9 cellular contexts compared by ENCODE assay signal in genomic region chr9:93680445-93681315, GRCh38.
DNase-seq lines count a peak whose midpoint lies in the region; ATAC-seq and TF ChIP-seq lines count a peak whose summit lies in the region.
"Had no signal": no experiment of that assay in that cellular context is flagged by ENCODE, and none has a peak within 500 bp of the region (broad histone marks: within the 10 kb centered on the region; RNA-seq: fewer than 3 reads in every experiment).

No MANE protein-coding gene starts in this region.

- H3K27me3 Mint-ChIP-seq in endodermal cell (ENCODE audit: insufficient read depth) = no peaks in the 10 kb centered on the region
- H3K27me3 Mint-ChIP-seq in osteocyte (ENCODE audit: unreplicated experiment) = no peaks in the 10 kb centered on the region

- H2AFZ ChIP-seq in DND-41 (ENCODE audit: low read depth, low read length) (no peak overlapping the region), MM.1S (ENCODE audit: low read length) (no peak overlapping the region)

- H3K4me3 Mint-ChIP-seq in endodermal cell (no peak overlapping the region), osteocyte (ENCODE audit: unreplicated experiment) (no peak overlapping the region)

- no peaks in the 10 kb centered on the region for H4K20me1 ChIP-seq in DND-41 (ENCODE audit: insufficient read depth, low read length)
- H4K20me1 ChIP-seq in MM.1S (ENCODE audit: insufficient read depth, low read length) = no peaks in the 10 kb centered on the region

- CTCF ChIA-PET in HEK293T (lab: Yijun Ruan, JAX) = interaction anchor here (0.9 to 2.8 kb wide), 4 partner anchors 283 to 526 kb away, joined by 3 to 14 read pairs (median 4); no protein-coding TSS in a partner anchor

- H3K27ac ChIP-seq in DND-41 (ENCODE audit: low read length) (no peak overlapping the region), MM.1S (ENCODE audit: low read length) (no peak overlapping the region), endodermal cell (ENCODE audit: low read depth, low read length) (no peak overlapping the region)

- no peaks in the 10 kb centered on the region for H3K4me1 ChIP-seq in DND-41 (ENCODE audit: insufficient read depth, low read length)
- H3K4me1 ChIP-seq in MM.1S (ENCODE audit: low read length) = no peaks in the 10 kb centered on the region
- no peaks in the 10 kb centered on the region for H3K4me1 ChIP-seq in endodermal cell (ENCODE audit: control insufficient read depth, insufficient read depth, low read length)

- no peaks in the 10 kb centered on the region for H3K9me2 ChIP-seq in MM.1S (replicated peaks; ENCODE audit: insufficient read depth, low read length)

- 83 to 86% methylated on average over 13 to 18 of the region's 18 CpGs for whole genome bisulfite sequencing in endodermal cell (ENCODE audit: insufficient coverage in 1 of 2, insufficient read length in 1 of 2), 2 experiments

- H3K9ac ChIP-seq in DND-41 (ENCODE audit: low read depth, low read length) (no peak overlapping the region), MM.1S (ENCODE audit: low read length) (no peak overlapping the region), endodermal cell (ENCODE audit: extremely low read depth, low read length, poor library complexity, severe bottlenecking) (no peak overlapping the region)

- H3K36me3 Mint-ChIP-seq in endodermal cell (ENCODE audit: low read depth) (peaks cover 15% of the 10 kb centered on the region), osteocyte (ENCODE audit: unreplicated experiment) (peaks cover 12% of the 10 kb centered on the region)

- no peak for ATAC-seq in DND-41 (ENCODE audit: insufficient read depth, low read depth)
- ATAC-seq in HG02623 (IDR thresholded peaks at IDR 0.05; ENCODE audit: unreplicated experiment) = no peak
- ATAC-seq in HG03135 (IDR thresholded peaks at IDR 0.05; ENCODE audit: unreplicated experiment) = no peak

- H3K9me3 ChIP-seq in DND-41 (ENCODE audit: insufficient read depth, low read length, severe bottlenecking) (no peaks in the 10 kb centered on the region), MM.1S (replicated peaks; ENCODE audit: insufficient read depth, low read length) (no peaks in the 10 kb centered on the region), endodermal cell (ENCODE audit: control insufficient read depth, low read length) (no peaks in the 10 kb centered on the region)

- H3K4me2 ChIP-seq in DND-41 (ENCODE audit: insufficient read depth, low read length) (no peak overlapping the region), MM.1S (ENCODE audit: low read depth, low read length) (no peak overlapping the region)

- H3K9me3 Mint-ChIP-seq in endodermal cell = no peaks in the 10 kb centered on the region
- H3K9me3 Mint-ChIP-seq in osteocyte (ENCODE audit: unreplicated experiment) = no peaks in the 10 kb centered on the region

- POLR2A ChIA-PET in HEK293T (lab: Yijun Ruan, JAX) = no interaction called here

- no peaks in the 10 kb centered on the region for H3K27me3 ChIP-seq in DND-41 (ENCODE audit: insufficient read depth, low read length, poor library complexity)
- H3K27me3 ChIP-seq in MM.1S (replicated peaks; ENCODE audit: insufficient read depth, low read length) = no peaks in the 10 kb centered on the region
- no peaks in the 10 kb centered on the region for H3K27me3 ChIP-seq in endodermal cell (ENCODE audit: control insufficient read depth, insufficient read depth, low read length, poor library complexity, severe bottlenecking)

- H3K27ac Mint-ChIP-seq in endodermal cell = no peak overlapping the region
- H3K27ac Mint-ChIP-seq in osteocyte (ENCODE audit: unreplicated experiment) = no peak overlapping the region

- TF ChIP-seq CTCF in DND-41 (IDR thresholded peaks at IDR 0.05; ENCODE audit: borderline replicate concordance, extremely low read depth, low read length, poor library complexity, severe bottlenecking) = peak; percentile 26
- peak; percentile 15 for TF ChIP-seq CTCF in MM.1S (IDR thresholded peaks at IDR 0.05; ENCODE audit: low read length)
- TF ChIP-seq CTCF in endodermal cell (conservative IDR thresholded peaks at IDR 0.05) = peak; percentile 30
- TF ChIP-seq CTCF in osteocyte (IDR thresholded peaks at IDR 0.05) = no peak

- no peaks in the 10 kb centered on the region for H3F3A ChIP-seq in MM.1S (ENCODE audit: insufficient read depth, low read length)

- DNase-seq in DND-41 = peak; percentile 2
- DNase-seq in MM.1S = no peak
- DNase-seq in endodermal cell = peak; percentile 43
- DNase-seq in osteocyte (ENCODE audit: extremely low spot score, unreplicated experiment) = peak; percentile 82
- no peak for DNase-seq in KG1 (lab: John Stamatoyannopoulos, UW)
- no peak for DNase-seq in HEK293T (ENCODE audit: extremely low spot score)
- DNase-seq: activated naive CD4-positive, alpha-beta T cell had no signal

- peaks cover 25% of the 10 kb centered on the region for H3K36me3 ChIP-seq in DND-41 (ENCODE audit: insufficient read depth, low read length)
- H3K36me3 ChIP-seq in MM.1S (replicated peaks; ENCODE audit: insufficient read depth, low read length) = no peaks in the 10 kb centered on the region
- H3K36me3 ChIP-seq in endodermal cell (ENCODE audit: control insufficient read depth, insufficient read depth, low read length) = no peaks in the 10 kb centered on the region

- H3K4me1 Mint-ChIP-seq in endodermal cell (peaks cover 2% of the 10 kb centered on the region), osteocyte (ENCODE audit: unreplicated experiment) (peaks cover 1% of the 10 kb centered on the region)

- H3K4me3 ChIP-seq in DND-41 (ENCODE audit: low read depth in 1 of 2, low read length in 2 of 2) (no peak overlapping the region), MM.1S (ENCODE audit: low read length) (no peak overlapping the region), endodermal cell (ENCODE audit: low read length) (no peak overlapping the region)

- H3K79me2 ChIP-seq in DND-41 (ENCODE audit: insufficient read depth, low read length) (no peaks in the 10 kb centered on the region), MM.1S (ENCODE audit: low read length) (no peaks in the 10 kb centered on the region)

TF ChIP-seq in HEK293T, 16 proteins besides CTCF, POLR2A, EP300 and RAD21:
- TF ChIP-seq CTBP1 (IDR thresholded peaks at IDR 0.05; ENCODE audit: borderline replicate concordance) (no peak), ARNT (IDR thresholded peaks at IDR 0.05) (no peak), HDGF (IDR thresholded peaks at IDR 0.05; ENCODE audit: borderline replicate concordance) (no peak), SP1 (IDR thresholded peaks at IDR 0.05) (no peak), ZNF384 (IDR thresholded peaks at IDR 0.05) (no peak), SUZ12 (IDR thresholded peaks at IDR 0.05) (no peak), TARDBP (IDR thresholded peaks at IDR 0.05) (no peak), FOXA1 (IDR thresholded peaks at IDR 0.05) (no peak), NFRKB (IDR thresholded peaks at IDR 0.05) (no peak), FOXK2 (IDR thresholded peaks at IDR 0.05) (no peak), LEF1 (IDR thresholded peaks at IDR 0.05; ENCODE audit: borderline replicate concordance) (no peak), FOXM1 (IDR thresholded peaks at IDR 0.05; ENCODE audit: borderline replicate concordance) (no peak)
TF ChIP-seq in HEK293T: peak in this region for 0.

Comparison
In these comparisons a context has a peak if more than half of its experiments do, and no peak if none do; other contexts are left out.
1. DNase-seq: peak in DND-41 (single experiment), endodermal cell (single experiment) and osteocyte (single experiment); none in MM.1S (single experiment), KG1 (single experiment) and HEK293T (single experiment).